In genomic region chr18:13268035-13268700, GRCh38 we compare ENCODE assay signal across 8 cellular contexts. TPM values are rescaled to one million over a fixed set of nuclear protein-coding genes. Genes with fewer than 3 reads are reported as not detected.
DNase-seq lines count a peak whose midpoint lies in the region; ATAC-seq and TF ChIP-seq lines count a peak whose summit lies in the region.
"Had no signal": no experiment of that assay in that cellular context is flagged by ENCODE, and none has a peak within 500 bp of the region (broad histone marks: within the 10 kb centered on the region; RNA-seq: fewer than 3 reads in every experiment).

No MANE protein-coding gene starts in this region.

- TF ChIP-seq CTCF in smooth muscle cell (IDR thresholded peaks at IDR 0.05; ENCODE audit: borderline replicate concordance, insufficient read depth, poor library complexity, severe bottlenecking): no peak

- ATAC-seq in HG03571 (IDR thresholded peaks at IDR 0.05; ENCODE audit: unreplicated experiment): no peak
- no peak for ATAC-seq in GM18858 (IDR thresholded peaks at IDR 0.05; ENCODE audit: unreplicated experiment)

- peaks cover 2% of the 10 kb centered on the region for H3K36me3 Mint-ChIP-seq in activated T-helper 2 cell treated with anti-CD3 and anti-CD28 coated beads, Interferon-gamma antibody, Interleukin-2, Interleukin-4, amounts not matched to agents 10 μg/mL and 5 μg/mL and 100 μg/mL, durations not matched to agents 14 hours and 24 hours and 36 hours (ENCODE audit: low read depth)

- WGBS in smooth muscle cell (ENCODE audit: low lambda C conversion rate): 32% methylated on average over 8 of the region's 8 CpGs

- H3K9me3 ChIP-seq in HAP-1 (no peaks in the 10 kb centered on the region), smooth muscle cell (replicated peaks; ENCODE audit: low read depth) (no peaks in the 10 kb centered on the region)

- peak overlapping the region; percentile 46 for H3K9ac ChIP-seq in smooth muscle cell (ENCODE audit: low read depth)

- H3K27ac Mint-ChIP-seq in activated T-helper 2 cell treated with anti-CD3 and anti-CD28 coated beads, Interferon-gamma antibody, Interleukin-2, Interleukin-4, amounts not matched to agents 10 μg/mL and 5 μg/mL and 100 μg/mL, durations not matched to agents 14 hours and 24 hours and 36 hours: peak overlapping the region; percentile 84

- H3K9me3 Mint-ChIP-seq in activated T-helper 2 cell treated with anti-CD3 and anti-CD28 coated beads, Interferon-gamma antibody, Interleukin-2, Interleukin-4, amounts not matched to agents 10 μg/mL and 5 μg/mL and 100 μg/mL, durations not matched to agents 14 hours and 24 hours and 36 hours: no peaks in the 10 kb centered on the region

- H3K27me3 ChIP-seq in HAP-1 (ENCODE audit: low read depth) (no peaks in the 10 kb centered on the region), smooth muscle cell (ENCODE audit: low read depth) (no peaks in the 10 kb centered on the region)

- no peaks in the 10 kb centered on the region for H3K36me3 ChIP-seq in HAP-1 (replicated peaks)
- no peaks in the 10 kb centered on the region for H3K36me3 ChIP-seq in smooth muscle cell (ENCODE audit: low read depth)

- peaks cover 67% of the 10 kb centered on the region for H3K79me2 ChIP-seq in smooth muscle cell (ENCODE audit: low read depth)

- H3K4me2 ChIP-seq in smooth muscle cell: peak overlapping the region; percentile 58

- intact Hi-C loops in activated T-helper 2 cell treated with anti-CD3 and anti-CD28 coated beads, Interferon-gamma antibody, Interleukin-2, Interleukin-4, amounts not matched to agents 10 μg/mL and 5 μg/mL and 100 μg/mL, durations not matched to agents 14 hours and 24 hours and 36 hours (cut with micrococcal nuclease): loop anchor here (5.0 kb wide), 1 partner anchor 299 kb away; no protein-coding TSS in a partner anchor

- H3K4me3 ChIP-seq in HAP-1: no peak overlapping the region
- no peak overlapping the region for H3K4me3 ChIP-seq in smooth muscle cell

- no peak overlapping the region for H2AFZ ChIP-seq in smooth muscle cell (ENCODE audit: low read depth)

- DNase-seq in HAP-1 (ENCODE audit: low spot score in 2 of 2) (peak; percentile 3 to 29), iPS-NIHi7 (ENCODE audit: extremely low spot score) (peak; percentile 71), smooth muscle cell (lab: John Stamatoyannopoulos, UW; ENCODE audit: unreplicated experiment) (no peak), D341Med (ENCODE audit: low spot score) (no peak)
- DNase-seq in activated T-helper 2 cell treated with anti-CD3 and anti-CD28 coated beads, Interferon-gamma antibody, Interleukin-2, Interleukin-4, amounts not matched to agents 10 μg/mL and 5 μg/mL and 100 μg/mL, durations not matched to agents 14 hours and 24 hours and 36 hours (ENCODE audit: low spot score): no peak
- DNase-seq: caudate nucleus had no signal

- H3K4me1 Mint-ChIP-seq in activated T-helper 2 cell treated with anti-CD3 and anti-CD28 coated beads, Interferon-gamma antibody, Interleukin-2, Interleukin-4, amounts not matched to agents 10 μg/mL and 5 μg/mL and 100 μg/mL, durations not matched to agents 14 hours and 24 hours and 36 hours (ENCODE audit: low read depth): peaks cover 61% of the 10 kb centered on the region

- H3K27ac ChIP-seq in smooth muscle cell (ENCODE audit: low read depth): peak overlapping the region; percentile 96

- H3K27me3 Mint-ChIP-seq in activated T-helper 2 cell treated with anti-CD3 and anti-CD28 coated beads, Interferon-gamma antibody, Interleukin-2, Interleukin-4, amounts not matched to agents 10 μg/mL and 5 μg/mL and 100 μg/mL, durations not matched to agents 14 hours and 24 hours and 36 hours (ENCODE audit: low read depth): no peaks in the 10 kb centered on the region

- H3F3A ChIP-seq in smooth muscle cell (ENCODE audit: low read depth): peaks cover 28% of the 10 kb centered on the region

- H3K4me1 ChIP-seq in HAP-1: no peaks in the 10 kb centered on the region
- peaks cover 29% of the 10 kb centered on the region for H3K4me1 ChIP-seq in smooth muscle cell (ENCODE audit: low read depth)

- H4K20me1 ChIP-seq in smooth muscle cell (ENCODE audit: low read depth): peaks cover 69% of the 10 kb centered on the region

- peak overlapping the region; percentile 47 for H3K4me3 Mint-ChIP-seq in activated T-helper 2 cell treated with anti-CD3 and anti-CD28 coated beads, Interferon-gamma antibody, Interleukin-2, Interleukin-4, amounts not matched to agents 10 μg/mL and 5 μg/mL and 100 μg/mL, durations not matched to agents 14 hours and 24 hours and 36 hours (ENCODE audit: low read depth)

- in situ Hi-C loops in HAP-1 (cut with MboI; ENCODE audit: low sequenced_read_pairs): no loop called here

RNA-seq across cellular contexts. Expression of gene LDLRAD4, which starts 49.6 kb away (rescaled TPM):
- total RNA-seq in activated T-helper 2 cell treated with anti-CD3 and anti-CD28 coated beads, Interferon-gamma antibody, Interleukin-2, Interleukin-4, amounts not matched to agents 10 μg/mL and 5 μg/mL and 100 μg/mL, durations not matched to agents 14 hours and 24 hours and 36 hours: 30.5 and 32.7 TPM in 2 replicates
- total RNA-seq in smooth muscle cell: 36.2 and 41.1 TPM in 2 replicates
- 40.9 and 48.3 TPM in 2 replicates for polyA plus RNA-seq in smooth muscle cell

Comparison
In these comparisons a context has a peak if more than half of its experiments do, and no peak if none do; other contexts are left out.
1. DNase-seq: peak in HAP-1 (2 of 2) and iPS-NIHi7 (single experiment); none in activated T-helper 2 cell treated with anti-CD3 and anti-CD28 coated beads, Interferon-gamma antibody, Interleukin-2, Interleukin-4, amounts not matched to agents 10 μg/mL and 5 μg/mL and 100 μg/mL, durations not matched to agents 14 hours and 24 hours and 36 hours (single experiment), smooth muscle cell (single experiment) and D341Med (single experiment).